20 cellular contexts compared by ENCODE assay signal in genomic region chr6:6920984-6921313, GRCh38.
"Had no signal": no experiment of that assay in that cellular context is flagged by ENCODE, and none has a peak within 500 bp of the region (broad histone marks: within the 10 kb centered on the region; RNA-seq: fewer than 3 reads in every experiment).

No MANE protein-coding gene starts in this region.

- H3K4me3 ChIP-seq: lower lobe of right lung had no signal

- H3K27ac Mint-ChIP-seq: activated naive CD4-positive, alpha-beta T cell treated with anti-CD3 and anti-CD28 coated beads, Interleukin-2, amount 50 U/mL, for 72 hours; natural killer cell treated with Interleukin-12 subunit alpha and Interleukin-12 subunit beta and Interleukin-15 and Interleukin-18, amount 100 ng/mL, for 72 hours; type B pancreatic cell had no signal

- H3K36me3 ChIP-seq: lower lobe of right lung had no signal

- H3K9me3 Mint-ChIP-seq: natural killer cell treated with Interleukin-12 subunit alpha and Interleukin-12 subunit beta and Interleukin-15 and Interleukin-18, amount 100 ng/mL, for 72 hours; type B pancreatic cell had no signal

- H3K27me3 Mint-ChIP-seq: type B pancreatic cell had no signal

- H3K9me3 ChIP-seq: lower lobe of right lung had no signal

- H3K36me3 Mint-ChIP-seq: natural killer cell treated with Interleukin-12 subunit alpha and Interleukin-12 subunit beta and Interleukin-15 and Interleukin-18, amount 100 ng/mL, for 72 hours; type B pancreatic cell had no signal

- H3K27me3 ChIP-seq: foreskin keratinocyte had no signal

- DNase-seq: activated CD4-positive, alpha-beta T cell treated with anti-CD3 and anti-CD28 coated beads for 1 hour; activated CD8-positive, alpha-beta memory T cell treated with anti-CD3 and anti-CD28 coated beads for 24 hours; activated CD8-positive, alpha-beta memory T cell treated with anti-CD3 and anti-CD28 coated beads, Interleukin-2, amount 50 U/mL, for 48 hours; activated gamma-delta T cell; amniotic stem cell; caudate nucleus; foreskin keratinocyte; glutamatergic neuron; hypothalamus; islet precursor cell; left colon; lower lobe of right lung; occipital lobe; stimulated activated naive CD8-positive, alpha-beta T cell treated with anti-CD3 and anti-CD28 coated beads, Interleukin-15, Interleukin-2, amounts not matched to agents 100 U/mL and 50 U/mL, for 24 hours; SW 1271; T-helper 2 cell had no signal

- ATAC-seq: activated naive CD4-positive, alpha-beta T cell treated with anti-CD3 and anti-CD28 coated beads, Interleukin-2, amount 50 U/mL, for 72 hours; foreskin keratinocyte; left colon; lower lobe of right lung; stimulated activated naive CD8-positive, alpha-beta T cell treated with anti-CD3 and anti-CD28 coated beads, Interleukin-15, Interleukin-2, amounts not matched to agents 100 U/mL and 50 U/mL, for 24 hours had no signal

- H3K27ac ChIP-seq: foreskin keratinocyte, lower lobe of right lung, VCaP had no signal

- H3K4me3 Mint-ChIP-seq: natural killer cell treated with Interleukin-12 subunit alpha and Interleukin-12 subunit beta and Interleukin-15 and Interleukin-18, amount 100 ng/mL, for 72 hours; type B pancreatic cell had no signal
